Comparison of ENCODE assay signal across 9 cellular contexts in genomic region chr4:77073981-77074865, GRCh38. TPM values are rescaled to one million over a fixed set of nuclear protein-coding genes. Genes with fewer than 3 reads are reported as not detected.
DNase-seq lines count a peak whose midpoint lies in the region; ATAC-seq, FAIRE-seq and TF ChIP-seq lines count a peak whose summit lies in the region.
"Had no signal": no experiment of that assay in that cellular context is flagged by ENCODE, and none has a peak within 500 bp of the region (broad histone marks: within the 10 kb centered on the region; RNA-seq: fewer than 3 reads in every experiment).

No MANE protein-coding gene starts in this region.

- peaks cover 66% of the 10 kb centered on the region for H3K79me2 ChIP-seq in ACC112 (ENCODE audit: control insufficient read depth, insufficient read depth, low read length, unreplicated experiment)

- peaks cover 21% of the 10 kb centered on the region for H3K4me1 ChIP-seq in ACC112 (ENCODE audit: control insufficient read depth, insufficient read depth, low read length, unreplicated experiment)
- peaks cover 7% of the 10 kb centered on the region for H3K4me1 ChIP-seq in mesodermal cell (ENCODE audit: control insufficient read depth, insufficient read depth, low read length, poor library complexity, severe bottlenecking)

- TF ChIP-seq CTCF in bronchial epithelial cell (IDR thresholded peaks at IDR 0.05; ENCODE audit: insufficient read depth, low read length, severe bottlenecking): no peak

- ATAC-seq in HG03457 (IDR thresholded peaks at IDR 0.05; ENCODE audit: unreplicated experiment) (no peak), GM18868 (IDR thresholded peaks at IDR 0.05; ENCODE audit: unreplicated experiment) (no peak)

- H3K4me3 ChIP-seq in ACC112 (ENCODE audit: low read depth, low read length): peak overlapping the region; percentile 95
- H3K4me3 ChIP-seq in bronchial epithelial cell (ENCODE audit: low read depth, low read length): peak overlapping the region; percentile 74
- peak overlapping the region; percentile 96 for H3K4me3 ChIP-seq in mesodermal cell (ENCODE audit: extremely low read depth, insufficient read depth, low read length, poor library complexity, severe bottlenecking)

- no peak overlapping the region for H2AFZ ChIP-seq in ACC112 (ENCODE audit: low read length, unreplicated experiment)

- no peaks in the 10 kb centered on the region for H3K9me3 ChIP-seq in mesodermal cell (ENCODE audit: control insufficient read depth, low read length)

- WGBS in mesodermal cell (ENCODE audit: insufficient coverage in 2 of 2), 2 experiments: 29 to 33% methylated on average over 7 to 8 of the region's 12 CpGs

- peak; percentile 33 for DNase-seq in HT-29 (ENCODE audit: low spot score)
- DNase-seq in bronchial epithelial cell (ENCODE audit: low read depth): peak; percentile 54
- no peak for DNase-seq in NK-92 (lab: John Stamatoyannopoulos, UW; ENCODE audit: unreplicated experiment)
- DNase-seq in iPS-NIHi7 (ENCODE audit: extremely low spot score): no peak
- DNase-seq: SIG-M5 had no signal

- no peak for FAIRE-seq in bronchial epithelial cell (lab: Jason Lieb, UNC)

- no peaks in the 10 kb centered on the region for H3K27me3 ChIP-seq in ACC112 (ENCODE audit: insufficient read depth, low read length)
- no peaks in the 10 kb centered on the region for H3K27me3 ChIP-seq in bronchial epithelial cell (ENCODE audit: control insufficient read depth, insufficient read depth, low read length)

- H3K27ac ChIP-seq in ACC112 (ENCODE audit: low read depth, low read length): peak overlapping the region; percentile 4; the same call in 1 of the 2 replicates
- H3K27ac ChIP-seq in mesodermal cell (ENCODE audit: low read depth, low read length, severe bottlenecking): no peak overlapping the region

- no peaks in the 10 kb centered on the region for H3K36me3 ChIP-seq in ACC112 (ENCODE audit: insufficient read depth, low read length)
- no peaks in the 10 kb centered on the region for H3K36me3 ChIP-seq in bronchial epithelial cell (ENCODE audit: control insufficient read depth, insufficient read depth, low read length)
- H3K36me3 ChIP-seq in mesodermal cell (ENCODE audit: control insufficient read depth, insufficient read depth, low read length): peaks cover 20% of the 10 kb centered on the region

RNA-seq across cellular contexts. Expression of gene CCNI, which starts 1.6 kb away (rescaled TPM):
- total RNA-seq in HT-29 (2014; rRNA removed; shearing (Covaris generic)): 92.6 and 116 TPM in 2 replicates
- total RNA-seq in bronchial epithelial cell: 148 and 181 TPM in 2 replicates
- 342 TPM for polyA plus RNA-seq in mesodermal cell (2013, experiment 1 of 2)
- 317 TPM for polyA plus RNA-seq in mesodermal cell (2013, experiment 2 of 2)

Comparison
In these comparisons a context has a peak if more than half of its experiments do, and no peak if none do; other contexts are left out.
1. DNase-seq: peak in HT-29 (single experiment) and bronchial epithelial cell (single experiment); none in NK-92 (single experiment) and iPS-NIHi7 (single experiment).
2. Peak in every context shown above with its lines, with median percentiles within 50 percentile points of each other: H3K4me3 ChIP-seq.